Comparison of ENCODE assay signal across 35 cellular contexts in the genomic region with DNA sequence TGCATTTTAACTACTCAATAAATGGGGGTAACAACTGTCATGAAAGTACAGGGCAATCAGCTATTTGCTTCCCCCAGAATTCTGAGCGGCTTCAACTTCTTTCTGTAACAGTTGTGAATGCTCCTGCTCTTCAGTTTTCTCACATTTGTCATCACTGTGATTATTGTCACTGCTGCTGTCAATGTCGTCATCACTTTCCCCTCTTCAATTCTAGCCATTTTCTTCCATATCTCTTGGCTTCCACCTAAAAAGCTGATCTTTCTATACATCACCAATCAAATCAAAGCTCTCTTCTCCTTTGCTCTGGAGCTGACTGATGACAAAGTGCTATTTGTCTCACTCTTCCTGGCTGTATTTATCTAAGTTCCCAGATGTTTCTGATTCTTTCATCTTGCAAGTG.
"Had no signal": no experiment of that assay in that cellular context is flagged by ENCODE, and none has a peak within 500 bp of the region (broad histone marks: within the 10 kb centered on the region; RNA-seq: fewer than 3 reads in every experiment).

No MANE protein-coding gene starts in this region.

- H3K36me3 ChIP-seq: MG63 had no signal

- H3K27ac ChIP-seq: KMS-11 had no signal

- H3K4me2 ChIP-seq: KMS-11 had no signal

- H3K9ac ChIP-seq: KMS-11 had no signal

- H3K9me3 ChIP-seq: MG63 had no signal

- H3K27me3 ChIP-seq: MG63 had no signal

- H3K4me3 ChIP-seq: MG63 had no signal

- DNase-seq: Karpas-422, Kasumi-1, MG63, MM.1S, MV-4-11, NCI-H1048, NCI-H1092, NCI-H1092 treated with DMSO at 0.1 percent for 48 hours, NCI-H1105, NCI-H1105 treated with DMSO at 0.1 percent for 48 hours, NCI-H1417, NCI-H1417 treated with DMSO at 0.1 percent for 48 hours, NCI-H1436, NCI-H1436 treated with DMSO at 0.1 percent for 48 hours, NCI-H146, NCI-H1694, NCI-H1694 treated with DMSO at 0.1 percent for 48 hours, NCI-H187, NCI-H187 treated with DMSO at 0.1 percent for 48 hours, NCI-H1930, NCI-H2029, NCI-H2029 treated with DMSO at 0.1 percent for 48 hours, NCI-H2081, NCI-H2081 treated with DMSO at 0.1 percent for 48 hours, NCI-H2107, NCI-H2171, NCI-H2171 treated with DMSO at 0.1 percent for 48 hours, NCI-H2227 treated with DMSO at 0.1 percent for 48 hours, NCI-H226, NCI-H345, NCI-H446, NCI-H446 treated with DMSO at 0.1 percent for 48 hours, NCI-H510A, NCI-H510A treated with DMSO at 0.1 percent for 48 hours had no signal
